Comparison of ENCODE assay signal across 8 cellular contexts in the genomic region with DNA sequence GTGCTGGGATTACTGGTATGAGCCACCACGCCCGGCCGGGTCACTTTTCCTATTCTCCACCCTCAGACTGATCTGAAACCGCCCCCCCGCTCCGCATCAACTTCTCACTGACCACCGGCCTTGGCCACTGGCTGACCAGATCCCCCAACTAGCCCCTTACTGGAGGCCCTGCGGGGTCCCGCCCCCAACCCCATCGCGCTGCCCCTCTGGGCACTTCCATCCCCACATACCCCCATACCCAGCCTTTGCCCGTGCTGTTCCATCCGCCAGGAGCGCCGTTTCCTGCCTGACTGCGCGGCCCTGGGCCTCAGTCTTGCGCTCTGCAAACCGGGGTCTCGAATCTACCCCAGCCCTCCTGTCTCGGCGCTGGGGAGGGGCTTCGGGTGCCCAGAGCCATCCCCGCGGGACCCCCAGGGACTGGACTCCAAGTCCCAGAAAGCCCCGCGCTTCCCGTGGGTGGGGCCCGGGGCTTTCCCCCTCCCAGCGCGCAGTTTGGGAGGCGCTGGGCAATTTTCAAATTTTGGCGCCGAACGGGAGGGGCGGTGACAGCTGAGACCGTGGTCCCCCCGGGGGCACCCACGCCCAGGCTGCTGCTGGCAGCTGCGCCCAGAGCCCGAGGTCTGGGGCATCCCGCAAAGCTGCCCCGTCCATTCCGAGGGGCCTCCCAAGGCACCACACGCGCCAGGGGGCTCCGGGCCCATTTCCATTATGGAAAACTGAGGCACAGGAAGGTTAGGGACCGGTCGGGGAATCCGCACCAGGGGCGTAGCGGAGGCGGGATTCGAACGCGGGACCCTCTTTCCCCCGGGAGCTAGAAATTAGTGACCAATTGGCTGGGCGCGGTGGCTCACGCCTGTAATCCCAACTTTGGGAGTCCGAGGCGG. TPM values are rescaled to one million over a fixed set of nuclear protein-coding genes. Genes with fewer than 3 reads are reported as not detected.
DNase-seq lines count a peak whose midpoint lies in the region; ATAC-seq and TF ChIP-seq lines count a peak whose summit lies in the region.

No MANE protein-coding gene starts in this region.

- intact Hi-C loops in mammary epithelial cell (cut with micrococcal nuclease), result loop anchor here (2.0 to 5.0 kb wide), 2 partner anchors 35 to 225 kb away; partner anchors contain the start of genes PLEKHJ1, SF3A2 and TIMM13

- peaks cover 6% of the 10 kb centered on the region for H3K79me2 ChIP-seq in mammary epithelial cell (ENCODE audit: insufficient read depth, low read length)

- ATAC-seq in HG02885 (IDR thresholded peaks at IDR 0.05; ENCODE audit: poor library complexity, unreplicated experiment) (peak; percentile 44), GM21786 (IDR thresholded peaks at IDR 0.05; ENCODE audit: unreplicated experiment) (no peak), HG02678 (IDR thresholded peaks at IDR 0.05; ENCODE audit: unreplicated experiment) (no peak)

- peak overlapping the region; percentile 60 for H3K27ac ChIP-seq in mammary epithelial cell (ENCODE audit: insufficient read depth, low read depth, low read length)

- peaks cover 15% of the 10 kb centered on the region for H3K4me1 ChIP-seq in mammary epithelial cell (ENCODE audit: insufficient read depth, low read length)

- H3K9me3 ChIP-seq in mammary epithelial cell (replicated peaks; ENCODE audit: insufficient read depth, low read length), result no peaks in the 10 kb centered on the region

- TSS peak; percentile 66 for BruUV-seq in mammary epithelial cell (replicated peaks; lab: Mats Ljungman, UMichigan)

- no peaks in the 10 kb centered on the region for H3K36me3 ChIP-seq in mammary epithelial cell (ENCODE audit: insufficient read depth, low read length)

- peaks cover 14% of the 10 kb centered on the region for H3K4me1 Mint-ChIP-seq in T-helper 1 cell treated with Interleukin-12 subunit alpha and Interleukin-12 subunit beta and Interleukin-4 antibody, amounts not matched to agents 30 μg/mL and 1 μg/mL, for 36 hours (ENCODE audit: low read depth)

- CTCF ChIA-PET in mammary epithelial cell (lab: Charles Lee; ENCODE audit: low non-redundant PET), result no interaction called here

- TF ChIP-seq CTCF in mammary epithelial cell (conservative IDR thresholded peaks at IDR 0.05 in 1 of 2, IDR thresholded peaks at IDR 0.05 in 1 of 2; ENCODE audit: extremely low read depth in 1 of 2, insufficient read depth in 1 of 2, low read depth in 1 of 2, low read length in 2 of 2), result peak in 1 of 2 donors; percentile 39

- H2AFZ ChIP-seq in mammary epithelial cell (ENCODE audit: low read depth, low read length), result peak overlapping the region; percentile 95

- peak overlapping the region; percentile 92 for H3K4me3 Mint-ChIP-seq in T-helper 1 cell treated with Interleukin-12 subunit alpha and Interleukin-12 subunit beta and Interleukin-4 antibody, amounts not matched to agents 30 μg/mL and 1 μg/mL, for 36 hours

- no peaks in the 10 kb centered on the region for H3K27me3 ChIP-seq in mammary epithelial cell (ENCODE audit: insufficient read depth, low read length)

- H3K27me3 Mint-ChIP-seq in T-helper 1 cell treated with Interleukin-12 subunit alpha and Interleukin-12 subunit beta and Interleukin-4 antibody, amounts not matched to agents 30 μg/mL and 1 μg/mL, for 36 hours (ENCODE audit: low read depth), result no peaks in the 10 kb centered on the region

- H3K9me3 Mint-ChIP-seq in T-helper 1 cell treated with Interleukin-12 subunit alpha and Interleukin-12 subunit beta and Interleukin-4 antibody, amounts not matched to agents 30 μg/mL and 1 μg/mL, for 36 hours, result no peaks in the 10 kb centered on the region

- H3K4me3 ChIP-seq in mammary epithelial cell (replicated peaks in 1 of 3; ENCODE audit: insufficient read depth in 1 of 3, low read depth in 2 of 3, low read length in 3 of 3), result peak overlapping the region; percentile 69 to 78 (median 74)

- peak overlapping the region; percentile 88 for H3K27ac Mint-ChIP-seq in T-helper 1 cell treated with Interleukin-12 subunit alpha and Interleukin-12 subunit beta and Interleukin-4 antibody, amounts not matched to agents 30 μg/mL and 1 μg/mL, for 36 hours

- WGBS in mammary epithelial cell (ENCODE audit: low coverage, missing lambda C conversion rate), result 6% methylated on average over 31 of the region's 62 CpGs

- in situ Hi-C loops in mammary epithelial cell (cut with MboI; ENCODE audit: low sequenced_read_pairs in 2 of 2), result no loop called here

- dilution Hi-C loops in mammary epithelial cell (cut with HindIII; ENCODE audit: low sequenced_read_pairs), result no loop called here

- peaks cover 3% of the 10 kb centered on the region for H3K36me3 Mint-ChIP-seq in T-helper 1 cell treated with Interleukin-12 subunit alpha and Interleukin-12 subunit beta and Interleukin-4 antibody, amounts not matched to agents 30 μg/mL and 1 μg/mL, for 36 hours (ENCODE audit: low read depth)

- H3K4me2 ChIP-seq in mammary epithelial cell (ENCODE audit: insufficient read depth, low read depth, low read length), result peak overlapping the region; percentile 97

- H4K20me1 ChIP-seq in mammary epithelial cell (ENCODE audit: insufficient read depth, low read length), result no peaks in the 10 kb centered on the region

- peak; percentile 61 for DNase-seq in DMS153 treated with DMSO at 0.1 percent for 48 hours (lab: John Stamatoyannopoulos, UW; ENCODE audit: unreplicated experiment)
- peak; percentile 59 for DNase-seq in mammary epithelial cell
- peak; percentile 74 for DNase-seq in kidney tubule cell (ENCODE audit: low spot score)
- peak; percentile 62 for DNase-seq in stimulated activated CD4-positive, alpha-beta T cell treated with anti-CD3 and anti-CD28 coated beads, Interleukin-4, amount 100 ng/mL, for 24 hours

- peak overlapping the region; percentile 53 for H3K9ac ChIP-seq in mammary epithelial cell (ENCODE audit: insufficient read depth, low read length)

RNA-seq across cellular contexts. Expression of gene LMNB2, which starts 5.2 kb away (rescaled TPM):
- 100 to 1,000 TPM in 1 of 2 donors, 10 to 100 TPM in 1; 42.0 to 108 TPM for total RNA-seq in mammary epithelial cell
- 78.9 TPM for polyA plus RNA-seq in mammary epithelial cell
- 98.4 TPM for polyA minus RNA-seq in mammary epithelial cell

RNA-seq across cellular contexts. Expression of gene GADD45B, which starts 13.9 kb away (rescaled TPM):
- total RNA-seq in mammary epithelial cell, result 10 to 100 TPM; 18.0 to 83.9 TPM
- polyA plus RNA-seq in mammary epithelial cell, result 28.3 TPM
- polyA minus RNA-seq in mammary epithelial cell, result 38.9 TPM

RNA-seq across cellular contexts. Expression of gene TIMM13, which starts 34.6 kb away (rescaled TPM):
- 100 to 1,000 TPM in 1 of 2 donors, 10 to 100 TPM in 1; 20.8 to 133 TPM for total RNA-seq in mammary epithelial cell
- 62.2 TPM for polyA plus RNA-seq in mammary epithelial cell
- 3.3 TPM for polyA minus RNA-seq in mammary epithelial cell
